ENCODE assay signal across 16 cellular contexts in the genomic region with DNA sequence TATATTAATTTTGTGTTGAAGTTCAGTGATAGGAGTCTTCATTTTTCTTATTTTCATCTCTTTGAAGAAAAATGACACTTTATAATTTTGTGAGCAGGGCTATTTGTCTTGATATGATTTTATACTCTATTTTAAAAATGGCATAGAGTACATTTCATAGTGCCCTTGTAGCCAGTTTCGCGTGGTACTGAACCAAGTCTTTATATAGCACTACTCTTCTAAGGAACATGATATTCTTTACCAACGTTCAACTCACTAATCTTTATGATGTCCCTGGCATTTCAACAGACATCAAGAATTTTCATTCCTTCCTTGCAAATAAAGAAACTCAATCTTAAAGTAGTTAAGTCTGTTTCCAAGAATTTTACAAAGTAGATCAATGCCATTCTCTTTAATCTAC. TPM values are rescaled to one million over a fixed set of nuclear protein-coding genes. Genes with fewer than 3 reads are reported as not detected.
DNase-seq lines count a peak whose midpoint lies in the region; ATAC-seq and TF ChIP-seq lines count a peak whose summit lies in the region.
"Had no signal": no experiment of that assay in that cellular context is flagged by ENCODE, and none has a peak within 500 bp of the region (broad histone marks: within the 10 kb centered on the region; RNA-seq: fewer than 3 reads in every experiment).

No MANE protein-coding gene starts in this region.

- H4K8ac ChIP-seq in neuronal stem cell (ENCODE audit: low read depth, low read length): no peak overlapping the region

- no peak overlapping the region for H3K18ac ChIP-seq in neuronal stem cell (ENCODE audit: low read length)

- no peak overlapping the region for H4K91ac ChIP-seq in neuronal stem cell (ENCODE audit: low read depth, low read length, poor library complexity)

- H3K4me2 ChIP-seq in neuronal stem cell (ENCODE audit: insufficient read depth, low read length, poor library complexity, severe bottlenecking): no peak overlapping the region
- H3K4me2 ChIP-seq: A549 had no signal

- H3K79me1 ChIP-seq in neuronal stem cell (ENCODE audit: low read depth, low read length): no peaks in the 10 kb centered on the region

- H2BK120ac ChIP-seq in neuronal stem cell (ENCODE audit: low read depth, low read length): no peak overlapping the region

- DNase-seq in left ventricle myocardium inferior (no peak), cardiac septum (ENCODE audit: low spot score) (no peak), SK-N-MC (ENCODE audit: low read depth, low spot score) (no peak), neuronal stem cell (ENCODE audit: low spot score) (no peak)
- no peak for DNase-seq in stimulated activated CD4-positive, alpha-beta T cell treated with anti-CD3 and anti-CD28 coated beads, Interleukin-12 subunit alpha, Interleukin-12 subunit beta, amount 100 ng/mL, for 4 hours
- DNase-seq: NCI-H1048, NCI-H1436 treated with DMSO at 0.1 percent for 48 hours, NCI-H526 treated with DMSO at 0.1 percent for 48 hours had no signal

- H3K9me3 ChIP-seq in left ventricle myocardium inferior (replicated peaks) (no peaks in the 10 kb centered on the region), SK-N-MC (ENCODE audit: low read depth, low read length) (peaks cover 8% of the 10 kb centered on the region; the same call in 1 of the 2 replicates), neuronal stem cell (replicated peaks in 1 of 2; ENCODE audit: control insufficient read depth in 2 of 2, insufficient read depth in 1 of 2, low read depth in 1 of 2, low read length in 2 of 2) (peaks cover 0 to 2% of the 10 kb centered on the region in 2 donors)
- H3K9me3 ChIP-seq: A549, Peyer's patch had no signal

- ATAC-seq in GM21576 (IDR thresholded peaks at IDR 0.05; ENCODE audit: unreplicated experiment): no peak
- no peak for ATAC-seq in GM21360 (IDR thresholded peaks at IDR 0.05; ENCODE audit: unreplicated experiment)
- ATAC-seq: CD8-positive, alpha-beta T cell had no signal

- no peak overlapping the region for H2BK15ac ChIP-seq in neuronal stem cell (ENCODE audit: low read length)

- H3K4me3 ChIP-seq in left ventricle myocardium inferior: no peak overlapping the region
- no peak overlapping the region for H3K4me3 ChIP-seq in SK-N-MC
- no peak overlapping the region for H3K4me3 ChIP-seq in neuronal stem cell (ENCODE audit: low read length in 2 of 2)
- H3K4me3 ChIP-seq: A549; BLaER1 treated with 17β-estradiol and CSF1 and Interleukin-3, amounts not matched to agents 10 nM and 100 nM; GM12878; Peyer's patch had no signal

- H3K9ac ChIP-seq in SK-N-MC (ENCODE audit: insufficient read length) (no peak overlapping the region), neuronal stem cell (ENCODE audit: low read depth, low read length, poor library complexity) (no peak overlapping the region)
- H3K9ac ChIP-seq: BLaER1 treated with 17β-estradiol and CSF1 and Interleukin-3, amounts not matched to agents 10 nM and 100 nM; KMS-11 had no signal

- H3K14ac ChIP-seq in neuronal stem cell (ENCODE audit: low read length): no peak overlapping the region

- no peak overlapping the region for H2BK5ac ChIP-seq in neuronal stem cell (ENCODE audit: low read length)

- no peaks in the 10 kb centered on the region for H3K36me3 ChIP-seq in left ventricle myocardium inferior
- H3K36me3 ChIP-seq in SK-N-MC (ENCODE audit: insufficient read depth, low read length): no peaks in the 10 kb centered on the region
- no peaks in the 10 kb centered on the region for H3K36me3 ChIP-seq in neuronal stem cell (replicated peaks in 1 of 2; ENCODE audit: control insufficient read depth in 2 of 2, insufficient read depth in 2 of 2, low read length in 2 of 2)
- H3K36me3 ChIP-seq: BLaER1 treated with 17β-estradiol and CSF1 and Interleukin-3, amounts not matched to agents 10 nM and 100 nM; Peyer's patch had no signal

- no peak overlapping the region for H3K23ac ChIP-seq in neuronal stem cell (ENCODE audit: low read depth, low read length, poor library complexity)

- intact Hi-C loops in left ventricle myocardium inferior (cut with micrococcal nuclease) (no loop called here), cardiac septum (cut with DNase I) (no loop called here)

- peak overlapping the region; percentile 2 for H2AFZ ChIP-seq in neuronal stem cell (ENCODE audit: low read length)

- no peaks in the 10 kb centered on the region for H3K27me3 ChIP-seq in left ventricle myocardium inferior (ENCODE audit: low read depth)
- peaks cover 0 to 1% (median 0%) of the 10 kb centered on the region in 3 experiments for H3K27me3 ChIP-seq in neuronal stem cell (ENCODE audit: control insufficient read depth in 3 of 3, insufficient read depth in 3 of 3, low read depth in 1 of 3, low read length in 3 of 3)
- H3K27me3 ChIP-seq: BLaER1 treated with 17β-estradiol and CSF1 and Interleukin-3, amounts not matched to agents 10 nM and 100 nM; Peyer's patch had no signal

- H3K27ac ChIP-seq in left ventricle myocardium inferior (replicated peaks) (peak overlapping the region; percentile 25), SK-N-MC (peak overlapping the region; percentile 62), neuronal stem cell (replicated peaks; ENCODE audit: low read length) (no peak overlapping the region)
- H3K27ac ChIP-seq: A549; BLaER1 treated with 17β-estradiol and CSF1 and Interleukin-3, amounts not matched to agents 10 nM and 100 nM; KMS-11; Peyer's patch had no signal

- WGBS in neuronal stem cell (ENCODE audit: extremely low coverage in 2 of 2, insufficient read length in 2 of 2, insufficient replicate concordance in 1 of 2), 2 donors: no CpG with 5 or more reads among the region's 3 CpGs

- H2BK12ac ChIP-seq in neuronal stem cell (ENCODE audit: low read length): no peak overlapping the region

- no peak for TF ChIP-seq CTCF in left ventricle myocardium inferior (IDR thresholded peaks at IDR 0.05; ENCODE audit: borderline replicate concordance)

- H2AK5ac ChIP-seq in neuronal stem cell (ENCODE audit: low read depth, low read length): no peak overlapping the region

- H3K4me1 ChIP-seq in left ventricle myocardium inferior (peaks cover 4% of the 10 kb centered on the region), neuronal stem cell (ENCODE audit: control insufficient read depth in 2 of 2, insufficient read depth in 1 of 2, low read depth in 1 of 2, low read length in 2 of 2) (no peaks in the 10 kb centered on the region)
- H3K4me1 ChIP-seq: A549, Peyer's patch had no signal

- no peak overlapping the region for H3K4ac ChIP-seq in neuronal stem cell (ENCODE audit: low read length)

RNA-seq across cellular contexts. Expression of a gene that starts 41.5 kb away (rescaled TPM):
- total RNA-seq in left ventricle myocardium inferior (61.9 TPM), cardiac septum (67.4 TPM)
- 39.3 TPM for polyA plus RNA-seq in neuronal stem cell (2013, experiment 1 of 2)
- polyA plus RNA-seq in neuronal stem cell (2013, experiment 2 of 2): 38.5 TPM

RNA-seq across cellular contexts. Expression of a gene that starts 56.8 kb away (rescaled TPM):
- 26.1 TPM for total RNA-seq in left ventricle myocardium inferior
- 39.0 TPM for total RNA-seq in cardiac septum
- polyA plus RNA-seq in neuronal stem cell (2013, experiment 1 of 2): 25.1 TPM
- polyA plus RNA-seq in neuronal stem cell (2013, experiment 2 of 2): 25.4 TPM
